ENCODE assay signal across 26 cellular contexts in genomic region chr1:183276386-183276785, GRCh38.
DNase-seq lines count a peak whose midpoint lies in the region; ATAC-seq and TF ChIP-seq lines count a peak whose summit lies in the region.
"Had no signal": no experiment of that assay in that cellular context is flagged by ENCODE, and none has a peak within 500 bp of the region (broad histone marks: within the 10 kb centered on the region; RNA-seq: fewer than 3 reads in every experiment).

No MANE protein-coding gene starts in this region.

- TF ChIP-seq POLR2A in vagina (IDR thresholded peaks at IDR 0.05) = no peak

- H3K4me3 Mint-ChIP-seq in nephron = no peak overlapping the region
- no peak overlapping the region for H3K4me3 Mint-ChIP-seq in CD8-positive, alpha-beta memory T cell
- H3K4me3 Mint-ChIP-seq: stimulated activated naive CD8-positive, alpha-beta T cell treated with anti-CD3 and anti-CD28 coated beads, Interleukin-15, Interleukin-2, amounts not matched to agents 100 ng/mL and 50 ng/mL, for 24 hours had no signal

- H3K4me1 ChIP-seq in vagina = peaks cover 38% of the 10 kb centered on the region
- H3K4me1 ChIP-seq in CD8-positive, alpha-beta memory T cell (ENCODE audit: insufficient read depth, low read length) = no peaks in the 10 kb centered on the region
- H3K4me1 ChIP-seq: HAP-1 had no signal

- no peaks in the 10 kb centered on the region for H3K36me3 ChIP-seq in vagina
- no peaks in the 10 kb centered on the region for H3K36me3 ChIP-seq in CD8-positive, alpha-beta memory T cell (ENCODE audit: insufficient read depth, low read length)
- H3K36me3 ChIP-seq: BE2C, cardiac muscle cell, HAP-1, tibial nerve had no signal

- H3K4me1 Mint-ChIP-seq in nephron = peaks cover 35% of the 10 kb centered on the region
- H3K4me1 Mint-ChIP-seq in CD8-positive, alpha-beta memory T cell = no peaks in the 10 kb centered on the region

- peak overlapping the region; percentile 16 for H3K27ac ChIP-seq in vagina
- no peak overlapping the region for H3K27ac ChIP-seq in CD8-positive, alpha-beta memory T cell (ENCODE audit: low read depth, low read length)
- H3K27ac ChIP-seq: cardiac muscle cell, dorsolateral prefrontal cortex had no signal

- TF ChIP-seq CTCF in nephron (IDR thresholded peaks at IDR 0.05; ENCODE audit: unreplicated experiment in 3 of 3) (no peak), vagina (IDR thresholded peaks at IDR 0.05) (no peak)

- no peak for ATAC-seq in GM21381 (IDR thresholded peaks at IDR 0.05; ENCODE audit: unreplicated experiment)
- ATAC-seq: K562 had no signal

- no peak overlapping the region for H3K4me3 ChIP-seq in vagina
- H3K4me3 ChIP-seq in CD8-positive, alpha-beta memory T cell (ENCODE audit: low read length) = no peak overlapping the region
- H3K4me3 ChIP-seq: cardiac muscle cell, dorsolateral prefrontal cortex, HAP-1, K562, tibial nerve had no signal

- no peaks in the 10 kb centered on the region for H3K36me3 Mint-ChIP-seq in nephron (ENCODE audit: low read depth)
- H3K36me3 Mint-ChIP-seq in CD8-positive, alpha-beta memory T cell = no peaks in the 10 kb centered on the region

- no peaks in the 10 kb centered on the region for H3K9me3 ChIP-seq in vagina
- no peaks in the 10 kb centered on the region for H3K9me3 ChIP-seq in CD8-positive, alpha-beta memory T cell (ENCODE audit: low read length)
- H3K9me3 ChIP-seq: BE2C, HAP-1, tibial nerve had no signal

- CTCF ChIA-PET in CD8-positive, alpha-beta memory T cell (lab: Charles Lee) = no interaction called here

- peak overlapping the region; percentile 19 to 70 (median 56) for H3K27ac Mint-ChIP-seq in nephron
- no peak overlapping the region for H3K27ac Mint-ChIP-seq in CD8-positive, alpha-beta memory T cell
- H3K27ac Mint-ChIP-seq: stimulated activated naive CD8-positive, alpha-beta T cell treated with anti-CD3 and anti-CD28 coated beads, Interleukin-15, Interleukin-2, amounts not matched to agents 100 ng/mL and 50 ng/mL, for 24 hours had no signal

- H3K27me3 Mint-ChIP-seq in nephron (ENCODE audit: low read depth) = peaks cover 12% of the 10 kb centered on the region
- H3K27me3 Mint-ChIP-seq in CD8-positive, alpha-beta memory T cell = peaks cover 2 to 16% of the 10 kb centered on the region in 2 donors
- H3K27me3 Mint-ChIP-seq: stimulated activated naive CD8-positive, alpha-beta T cell treated with anti-CD3 and anti-CD28 coated beads, Interleukin-15, Interleukin-2, amounts not matched to agents 100 ng/mL and 50 ng/mL, for 24 hours had no signal

- H3K9me3 Mint-ChIP-seq in nephron = no peaks in the 10 kb centered on the region
- no peaks in the 10 kb centered on the region for H3K9me3 Mint-ChIP-seq in CD8-positive, alpha-beta memory T cell
- H3K9me3 Mint-ChIP-seq: stimulated activated naive CD8-positive, alpha-beta T cell treated with anti-CD3 and anti-CD28 coated beads, Interleukin-15, Interleukin-2, amounts not matched to agents 100 ng/mL and 50 ng/mL, for 24 hours had no signal

- intact Hi-C loops in vagina (cut with DNase I) = no loop called here

- peak; percentile 53 for DNase-seq in NCI-H82 (lab: John Stamatoyannopoulos, UW)
- DNase-seq in NCI-H82 treated with DMSO at 0.1 percent for 48 hours (lab: John Stamatoyannopoulos, UW; ENCODE audit: unreplicated experiment) = no peak
- DNase-seq in T1000 (lab: John Stamatoyannopoulos, UW) = peak; percentile 70
- DNase-seq in vagina (ENCODE audit: extremely low spot score in 2 of 2) = peak in 1 of 2 donors; percentile 84
- DNase-seq in GM19238 (ENCODE audit: insufficient read length, low spot score) = no peak
- no peak for DNase-seq in CD8-positive, alpha-beta memory T cell
- DNase-seq: 8988T; activated CD4-positive, alpha-beta T cell treated with anti-CD3 and anti-CD28 coated beads for 48 hours; activated naive CD4-positive, alpha-beta T cell treated with anti-CD3 and anti-CD28 coated beads, Interleukin-2, amount 50 U/mL, for 16 hours; anterior cingulate cortex; BE2C; Calu3; dorsolateral prefrontal cortex; head of caudate nucleus; MM.1S; NCI-H1694; NCI-H774; SHP77; T-helper 1 cell had no signal

- POLR2A ChIA-PET in CD8-positive, alpha-beta memory T cell (lab: Charles Lee) = no interaction called here

- H3K27me3 ChIP-seq in vagina = no peaks in the 10 kb centered on the region
- H3K27me3 ChIP-seq in CD8-positive, alpha-beta memory T cell (ENCODE audit: insufficient read depth, low read length, poor library complexity, severe bottlenecking) = no peaks in the 10 kb centered on the region
- H3K27me3 ChIP-seq: BE2C, cardiac muscle cell, dorsolateral prefrontal cortex, tibial nerve had no signal

Comparison
In these comparisons a context has a peak if more than half of its experiments do, and no peak if none do; other contexts are left out.
1. DNase-seq: peak in NCI-H82 (single experiment) and T1000 (single experiment); none in NCI-H82 treated with DMSO at 0.1 percent for 48 hours (single experiment), GM19238 (single experiment) and CD8-positive, alpha-beta memory T cell (0 of 5).
2. H3K27ac Mint-ChIP-seq: peak in nephron (3 of 3); none in CD8-positive, alpha-beta memory T cell (0 of 8).